ENCODE assay signal across 24 cellular contexts in genomic region chr21:33370292-33370691, GRCh38.
"Had no signal": no experiment of that assay in that cellular context is flagged by ENCODE, and none has a peak within 500 bp of the region (broad histone marks: within the 10 kb centered on the region; RNA-seq: fewer than 3 reads in every experiment).

No MANE protein-coding gene starts in this region.

- H3K4me3 ChIP-seq: breast epithelium, dorsolateral prefrontal cortex, gastrocnemius medialis, left ventricle myocardium inferior, lung, right atrium auricular region, tibial nerve had no signal

- H3K9ac ChIP-seq: parathyroid adenoma had no signal

- H3K27me3 ChIP-seq: breast epithelium, dorsolateral prefrontal cortex, gastrocnemius medialis, right atrium auricular region, tibial nerve had no signal

- H3K27ac ChIP-seq: breast epithelium, dorsolateral prefrontal cortex, gastrocnemius medialis, left ventricle myocardium inferior, parathyroid adenoma, right atrium auricular region, tibial nerve had no signal

- DNase-seq: activated CD4-positive, alpha-beta memory T cell treated with anti-CD3 and anti-CD28 coated beads, Interleukin-2, amount 10 ng/mL, durations not matched to agents 7 days and 5 days; activated CD4-positive, alpha-beta T cell treated with anti-CD3 and anti-CD28 coated beads for 1 hour; activated CD4-positive, alpha-beta T cell treated with anti-CD3 and anti-CD28 coated beads, Interleukin-2, amount 10 ng/mL, durations not matched to agents 7 days and 5 days; activated T-cell treated with anti-CD3 and anti-CD28 coated beads, Interleukin-2, amount 50 U/mL, for 48 hours; central memory CD4-positive, alpha-beta T cell; dorsolateral prefrontal cortex; effector memory CD4-positive, alpha-beta T cell; erythroblast; gastrocnemius medialis; glutamatergic neuron; left ventricle myocardium inferior; naive B cell; occipital lobe; stimulated activated CD4-positive, alpha-beta T cell treated with anti-CD3 and anti-CD28 coated beads, Interleukin-15, amount 100 ng/mL, for 24 hours; stimulated activated CD4-positive, alpha-beta T cell treated with anti-CD3 and anti-CD28 coated beads, Interleukin-2, amount 100 ng/mL, for 24 hours; stimulated activated naive CD4-positive, alpha-beta T cell treated with Interleukin-2 at 50 U/mL for 16 hours; T-helper 2 cell had no signal

- H3K79me2 ChIP-seq: parathyroid adenoma had no signal

- H3K4me3 Mint-ChIP-seq: activated CD4-positive, alpha-beta memory T cell treated with anti-CD3 and anti-CD28 coated beads, Interleukin-2, amount 10 ng/mL, durations not matched to agents 7 days and 5 days; activated CD4-positive, alpha-beta T cell treated with anti-CD3 and anti-CD28 coated beads, Interleukin-2, amount 10 ng/mL, durations not matched to agents 7 days and 5 days; neural crest cell had no signal

- H2AFZ ChIP-seq: parathyroid adenoma had no signal

- H3K4me1 ChIP-seq: breast epithelium, gastrocnemius medialis, parathyroid adenoma, right atrium auricular region had no signal

- H3K4me1 Mint-ChIP-seq: neural crest cell had no signal

- H3K27me3 Mint-ChIP-seq: naive B cell had no signal

- ATAC-seq: activated naive CD4-positive, alpha-beta T cell treated with anti-CD3 and anti-CD28 coated beads, Interleukin-2, amount 50 U/mL, for 72 hours; gastrocnemius medialis had no signal

- H3K27ac Mint-ChIP-seq: activated CD4-positive, alpha-beta memory T cell treated with anti-CD3 and anti-CD28 coated beads, Interleukin-2, amount 10 ng/mL, durations not matched to agents 7 days and 5 days; activated CD4-positive, alpha-beta T cell treated with anti-CD3 and anti-CD28 coated beads, Interleukin-2, amount 10 ng/mL, durations not matched to agents 7 days and 5 days had no signal
